ENCODE assay signal across 33 cellular contexts in genomic region chr20:64182146-64182865, GRCh38. TPM values are rescaled to one million over a fixed set of nuclear protein-coding genes. Genes with fewer than 3 reads are reported as not detected.
"Had no signal": no experiment of that assay in that cellular context is flagged by ENCODE, and none has a peak within 500 bp of the region (broad histone marks: within the 10 kb centered on the region; RNA-seq: fewer than 3 reads in every experiment).

No MANE protein-coding gene starts in this region.

- H3K4me3 Mint-ChIP-seq: activated CD4-positive, alpha-beta T cell treated with anti-CD3 and anti-CD28 coated beads for 36 hours; activated CD4-positive, alpha-beta T cell treated with anti-CD3 and anti-CD28 coated beads, Interleukin-2, amount 10 ng/mL, durations not matched to agents 7 days and 5 days; activated naive CD8-positive, alpha-beta T cell treated with anti-CD3 and anti-CD28 coated beads for 36 hours; WTC11 had no signal

- H3K27me3 Mint-ChIP-seq: activated CD4-positive, alpha-beta T cell treated with anti-CD3 and anti-CD28 coated beads, Interleukin-2, amount 10 ng/mL, durations not matched to agents 7 days and 5 days had no signal

- H3K4me1 Mint-ChIP-seq: activated naive CD8-positive, alpha-beta T cell treated with anti-CD3 and anti-CD28 coated beads for 36 hours had no signal

- ATAC-seq: activated CD4-positive, alpha-beta T cell treated with anti-CD3 and anti-CD28 coated beads for 36 hours; activated CD4-positive, CD25-positive, alpha-beta regulatory T cell treated with anti-CD3 and anti-CD28 coated beads, Interleukin-2, amount 50 U/mL, for 24 hours; Panc1; WTC11 had no signal

- H3K4me3 ChIP-seq: cardiac muscle cell had no signal

- H3K27ac ChIP-seq: brain microvascular endothelial cell, cardiac muscle cell had no signal

- DNase-seq: activated CD4-positive, alpha-beta T cell treated with anti-CD3 and anti-CD28 coated beads for 36 hours; activated CD4-positive, alpha-beta T cell treated with anti-CD3 and anti-CD28 coated beads, Interleukin-2, amount 10 ng/mL, durations not matched to agents 7 days and 5 days; activated CD4-positive, alpha-beta T cell treated with anti-CD3 and anti-CD28 coated beads, Interleukin-2, amount 50 U/mL, for 48 hours; activated CD8-positive, alpha-beta memory T cell treated with anti-CD3 and anti-CD28 coated beads, Interleukin-2, amount 50 U/mL, for 48 hours; activated effector memory CD4-positive, alpha-beta T cell treated with anti-CD3 and anti-CD28 coated beads, Interleukin-2, amount 50 U/mL, for 16 hours; activated naive CD4-positive, alpha-beta T cell; activated naive CD4-positive, alpha-beta T cell treated with anti-CD3 and anti-CD28 coated beads, Interleukin-2, amount 50 U/mL, for 16 hours; activated naive CD8-positive, alpha-beta T cell treated with anti-CD3 and anti-CD28 coated beads for 36 hours; activated T-cell treated with anti-CD3 and anti-CD28 coated beads, Interleukin-2, amount 50 U/mL, for 48 hours; amniotic stem cell; aorta; brain microvascular endothelial cell; Kasumi-1; KG1; MM.1S; MV-4-11; NCI-H1092; NCI-H1436 treated with DMSO at 0.1 percent for 48 hours; NCI-H1694 treated with DMSO at 0.1 percent for 48 hours; NCI-H2029; NCI-H345; NCI-H524 treated with DMSO at 0.1 percent for 48 hours; SW 1271; T1000 had no signal

- H3K27ac Mint-ChIP-seq: activated CD4-positive, alpha-beta T cell treated with anti-CD3 and anti-CD28 coated beads for 36 hours; activated CD4-positive, alpha-beta T cell treated with anti-CD3 and anti-CD28 coated beads, Interleukin-2, amount 10 ng/mL, durations not matched to agents 7 days and 5 days; activated naive CD8-positive, alpha-beta T cell treated with anti-CD3 and anti-CD28 coated beads for 36 hours; WTC11 had no signal

- H3K36me3 Mint-ChIP-seq: activated naive CD8-positive, alpha-beta T cell treated with anti-CD3 and anti-CD28 coated beads for 36 hours had no signal

- H3K36me3 ChIP-seq: brain microvascular endothelial cell, cardiac muscle cell had no signal

- H3K9me3 Mint-ChIP-seq: central memory CD8-positive, alpha-beta T cell had no signal

- H3K27me3 ChIP-seq: brain microvascular endothelial cell had no signal

RNA-seq across cellular contexts. Expression of gene MYT1, which starts 18.1 kb away (rescaled TPM):
- total RNA-seq: activated CD4-positive, alpha-beta T cell treated with anti-CD3 and anti-CD28 coated beads, Interleukin-2, amount 10 ng/mL, durations not matched to agents 7 days and 5 days; aorta; NCI-H460; RPMI7951; T-helper 1 cell treated with Interleukin-12 subunit alpha and Interleukin-12 subunit beta and Interleukin-4 antibody, amounts not matched to agents 30 ng/mL and 1 ng/mL, for 36 hours; T-helper 2 cell treated with Interferon-gamma antibody and Interleukin-4, amounts not matched to agents 100 ng/mL and 5 ng/mL, for 36 hours had no signal
- polyA plus RNA-seq: aorta had no signal
